ENCODE assay signal across 8 cellular contexts in the genomic region with DNA sequence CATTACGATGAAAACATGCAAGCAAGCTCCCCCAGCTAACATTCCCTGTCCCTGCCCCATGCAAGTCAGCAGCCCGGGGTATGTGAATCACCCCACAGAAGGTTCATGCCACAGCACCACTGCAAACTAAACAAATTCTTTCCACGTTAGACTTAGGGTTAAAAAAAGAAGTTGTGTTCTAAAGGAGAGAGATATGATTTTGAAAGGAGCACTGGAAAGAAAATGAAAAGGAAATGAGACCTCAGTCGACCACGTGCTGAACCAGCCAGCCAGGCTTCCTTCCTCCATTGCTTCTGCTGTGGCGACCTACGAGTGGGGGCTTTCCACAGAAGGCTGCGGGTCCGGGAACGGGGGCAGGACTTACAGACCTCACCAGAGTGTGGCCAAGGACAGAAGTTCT. TPM values are rescaled to one million over a fixed set of nuclear protein-coding genes. Genes with fewer than 3 reads are reported as not detected.
DNase-seq lines count a peak whose midpoint lies in the region; ATAC-seq lines count a peak whose summit lies in the region.

No MANE protein-coding gene starts in this region.

- H3K4me1 ChIP-seq in thymus (ENCODE audit: control insufficient read depth, insufficient read depth, low read length) = peaks cover 32% of the 10 kb centered on the region
- H3K4me1 ChIP-seq in mesendoderm (ENCODE audit: control insufficient read depth, low read depth, low read length) = no peaks in the 10 kb centered on the region

- no peak overlapping the region for H4K5ac ChIP-seq in mesendoderm (ENCODE audit: low read length)

- H2AK5ac ChIP-seq in mesendoderm (ENCODE audit: low read length) = no peak overlapping the region

- no peak overlapping the region for H3K4ac ChIP-seq in mesendoderm (ENCODE audit: low read depth, low read length)

- H3K79me1 ChIP-seq in mesendoderm (ENCODE audit: low read length) = no peaks in the 10 kb centered on the region

- peaks cover 44 to 57% (median 48%) of the 10 kb centered on the region in 3 donors for H3K4me1 Mint-ChIP-seq in IgD-negative memory B cell

- H3K9ac ChIP-seq in mesendoderm (ENCODE audit: low read length) = no peak overlapping the region

- no peak overlapping the region for H3K56ac ChIP-seq in mesendoderm (ENCODE audit: low read length)

- peak overlapping the region; percentile 90 to 97 (median 96) for H3K27ac Mint-ChIP-seq in IgD-negative memory B cell

- H3K27me3 Mint-ChIP-seq in IgD-negative memory B cell = peaks cover 2% of the 10 kb centered on the region

- H2BK15ac ChIP-seq in mesendoderm (replicated peaks; ENCODE audit: low read depth) = no peak overlapping the region

- H3K36me3 ChIP-seq in thymus (ENCODE audit: control insufficient read depth, insufficient read depth) (peaks cover 5% of the 10 kb centered on the region), mesendoderm (ENCODE audit: control insufficient read depth, insufficient read depth, low read length) (no peaks in the 10 kb centered on the region)

- no peak for ATAC-seq in HG03469 (IDR thresholded peaks at IDR 0.05; ENCODE audit: unreplicated experiment)

- H2BK5ac ChIP-seq in mesendoderm (ENCODE audit: low read length) = no peak overlapping the region

- no peak overlapping the region for H4K8ac ChIP-seq in mesendoderm (ENCODE audit: low read depth, low read length)

- H3K23ac ChIP-seq in mesendoderm (ENCODE audit: low read length) = no peak overlapping the region

- H3K36me3 Mint-ChIP-seq in IgD-negative memory B cell = no peaks in the 10 kb centered on the region

- H2BK120ac ChIP-seq in mesendoderm (ENCODE audit: low read depth, low read length) = no peak overlapping the region

- H3K4me3 ChIP-seq in thymus (ENCODE audit: low read length) (no peak overlapping the region), mesendoderm (ENCODE audit: low read length) (no peak overlapping the region)

- peak overlapping the region; percentile 89 for H3K27ac ChIP-seq in thymus (ENCODE audit: low read depth)
- no peak overlapping the region for H3K27ac ChIP-seq in mesendoderm (ENCODE audit: low read depth, low read length)

- WGBS in thymus = 6% methylated on average over 10 of the region's 10 CpGs
- no CpG with 5 or more reads among the region's 10 CpGs for WGBS in mesendoderm (ENCODE audit: extremely low coverage, insufficient coverage, low lambda C conversion rate)

- no peak overlapping the region for H3K18ac ChIP-seq in mesendoderm (ENCODE audit: low read length)

- H3K9me3 ChIP-seq in thymus (ENCODE audit: control insufficient read depth) = no peaks in the 10 kb centered on the region

- peak; percentile 89 for DNase-seq in AG08396 (ENCODE audit: low spot score)
- peak; percentile 41 for DNase-seq in activated gamma-delta T cell treated with anti-CD3 and anti-CD28 coated beads, Interleukin-2, amount 50 U/mL, for 16 hours (ENCODE audit: low read depth)
- peak; percentile 98 for DNase-seq in iris pigment epithelial cell (ENCODE audit: low read depth)
- DNase-seq in NCI-H2196 (lab: John Stamatoyannopoulos, UW; ENCODE audit: unreplicated experiment) = no peak
- DNase-seq in mesendoderm = no peak

- H3K4me2 ChIP-seq in mesendoderm (ENCODE audit: low read length) = no peak overlapping the region

- peaks cover 2 to 6% (median 4%) of the 10 kb centered on the region in 3 donors for H3K9me3 Mint-ChIP-seq in IgD-negative memory B cell

- H3K4me3 Mint-ChIP-seq in IgD-negative memory B cell = peak overlapping the region; percentile 26 to 87 (median 58)

- H3K27me3 ChIP-seq in thymus (ENCODE audit: control insufficient read depth, insufficient read depth) (no peaks in the 10 kb centered on the region), mesendoderm (ENCODE audit: insufficient read depth, low read length, poor library complexity) (no peaks in the 10 kb centered on the region)

- no peaks in the 10 kb centered on the region for H3K79me2 ChIP-seq in mesendoderm (ENCODE audit: control insufficient read depth, insufficient read depth, low read length)

RNA-seq across cellular contexts. Expression of a gene that starts 52.0 kb away (rescaled TPM):
- polyA plus RNA-seq in IgD-negative memory B cell (20.6 TPM), thymus (59.9 TPM)
- polyA plus RNA-seq in mesendoderm (2013, experiment 1 of 2) = 23.7 TPM
- polyA plus RNA-seq in mesendoderm (2013, experiment 2 of 2) = 23.8 TPM

Comparison
In these comparisons a context has a peak if more than half of its experiments do, and no peak if none do; other contexts are left out.
1. DNase-seq: peak in AG08396 (single experiment), activated gamma-delta T cell treated with anti-CD3 and anti-CD28 coated beads, Interleukin-2, amount 50 U/mL, for 16 hours (single experiment) and iris pigment epithelial cell (single experiment); none in NCI-H2196 (single experiment) and mesendoderm (single experiment).